ENCODE assay signal across 1 cellular context in the genomic region with DNA sequence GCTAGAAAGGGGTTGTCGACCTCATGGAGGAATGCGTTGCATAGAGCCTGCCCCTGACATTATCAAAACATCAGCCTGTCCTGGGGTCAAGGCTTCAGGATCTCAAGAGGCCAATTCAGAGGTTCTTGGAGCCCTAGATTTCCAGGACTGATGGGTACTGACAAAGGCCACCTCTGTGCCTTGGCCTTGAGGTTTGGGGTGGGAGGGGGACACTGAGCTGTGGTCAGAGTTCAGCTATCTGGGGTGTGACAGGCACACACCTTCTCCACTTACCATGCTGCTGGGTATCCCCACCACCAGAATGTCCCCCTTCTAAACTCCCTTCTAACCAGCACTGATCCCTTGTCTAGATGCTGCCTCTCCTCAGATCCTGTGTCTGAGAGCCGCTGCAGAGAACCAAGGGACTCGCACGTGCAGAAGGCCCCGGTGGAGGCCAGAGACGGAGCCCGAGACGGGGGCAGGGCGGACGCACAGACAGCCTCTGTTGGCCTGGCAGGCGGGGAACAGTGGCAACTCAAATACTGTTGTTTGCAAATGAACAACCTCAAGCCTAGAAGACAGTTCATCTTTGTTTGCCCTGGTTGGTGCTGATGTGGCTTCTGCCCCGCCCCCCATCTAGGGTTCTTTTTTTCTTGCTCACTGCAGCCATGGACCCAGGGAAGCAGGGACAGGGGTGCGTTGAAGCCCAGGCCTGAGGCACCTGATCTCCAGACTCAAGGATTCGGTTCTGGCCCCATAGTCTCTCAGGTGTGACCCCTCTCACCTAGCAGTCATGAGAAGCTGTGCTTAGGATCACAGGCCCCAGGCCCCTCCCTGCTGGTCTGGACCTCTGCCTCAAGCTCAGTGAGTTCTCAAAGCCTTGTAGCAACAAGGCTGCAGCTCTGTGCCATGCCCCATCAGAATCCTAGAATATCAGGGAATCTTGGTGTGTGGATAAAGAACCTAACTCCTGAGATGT.
TF ChIP-seq lines count a peak whose summit lies in the region.

No MANE protein-coding gene starts in this region.

TF ChIP-seq in HepG2, 621 proteins besides CTCF, POLR2A, EP300 and RAD21 (continued from another document and continues in another):
- TF ChIP-seq, protein P1, sequence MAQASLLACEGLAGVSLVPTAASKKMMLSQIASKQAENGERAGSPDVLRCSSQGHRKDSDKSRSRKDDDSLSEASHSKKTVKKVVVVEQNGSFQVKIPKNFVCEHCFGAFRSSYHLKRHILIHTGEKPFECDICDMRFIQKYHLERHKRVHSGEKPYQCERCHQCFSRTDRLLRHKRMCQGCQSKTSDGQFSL (CRISPR knock-in tag; IDR thresholded peaks at IDR 0.05) = 0 out of 2 replicates have a peak, but pooled peaks have one; percentile 70
- TF ChIP-seq U2AF1 (optimal IDR thresholded peaks at IDR 0.05; ENCODE audit: low read depth, low read length) (no peak), ZNF720 (CRISPR knock-in tag; IDR thresholded peaks at IDR 0.05) (no peak), ZEB1 (IDR thresholded peaks at IDR 0.05; ENCODE audit: insufficient replicate concordance, low read depth) (no peak), NR2F1 (CRISPR knock-in tag; IDR thresholded peaks at IDR 0.05) (peak in 1 of 2 experiments; percentile 45; a peak in 1 of 4 replicates), ZNF607 (CRISPR knock-in tag; IDR thresholded peaks at IDR 0.05; ENCODE audit: borderline replicate concordance) (no peak; the same call in 1 of the 2 replicates), GATA4 (IDR thresholded peaks at IDR 0.05; ENCODE audit: borderline replicate concordance, low read depth) (no peak), THAP11 (CRISPR knock-in tag; IDR thresholded peaks at IDR 0.05) (peak; percentile 52; the same call in 1 of the 2 replicates), ZNF441 (CRISPR knock-in tag; IDR thresholded peaks at IDR 0.05; ENCODE audit: borderline replicate concordance) (peak; percentile 55; the same call in 1 of the 2 replicates), ZNF564 (CRISPR knock-in tag; IDR thresholded peaks at IDR 0.05) (no peak), HES4 (CRISPR knock-in tag; IDR thresholded peaks at IDR 0.05; ENCODE audit: borderline replicate concordance) (no peak), TOPORS (CRISPR knock-in tag; IDR thresholded peaks at IDR 0.05) (peak; percentile 17; the same call in 1 of the 2 replicates), ZNF7 (CRISPR knock-in tag; IDR thresholded peaks at IDR 0.05) (no peak), FOXA1 (IDR thresholded peaks at IDR 0.05) (no peak), FOXA1 (CRISPR knock-in tag; IDR thresholded peaks at IDR 0.05) (peak; percentile 79), ZNF768 (CRISPR knock-in tag; IDR thresholded peaks at IDR 0.05) (peak; percentile 74; the same call in 1 of the 2 replicates), ZNF24 (IDR thresholded peaks at IDR 0.05) (no peak), GPN1 (CRISPR knock-in tag; IDR thresholded peaks at IDR 0.05; ENCODE audit: borderline replicate concordance) (no peak), PAX8 (CRISPR knock-in tag; IDR thresholded peaks at IDR 0.05; ENCODE audit: borderline replicate concordance) (no peak), ZNF790 (CRISPR knock-in tag; IDR thresholded peaks at IDR 0.05; ENCODE audit: borderline replicate concordance) (no peak), ZNF432 (CRISPR knock-in tag; IDR thresholded peaks at IDR 0.05; ENCODE audit: borderline replicate concordance) (no peak), HNRNPK (IDR thresholded peaks at IDR 0.05; ENCODE audit: low read depth, low read length, poor library complexity, severe bottlenecking) (no peak), SOX6 (IDR thresholded peaks at IDR 0.05) (no peak), SOX6 (CRISPR knock-in tag; IDR thresholded peaks at IDR 0.05) (peak; percentile 91), SMYD3 (CRISPR knock-in tag; IDR thresholded peaks at IDR 0.05) (no peak), NCOA2 (CRISPR knock-in tag; IDR thresholded peaks at IDR 0.05) (peak; percentile 56; the same call in 1 of the 2 replicates), ZNF83 (CRISPR knock-in tag; IDR thresholded peaks at IDR 0.05; ENCODE audit: borderline replicate concordance) (no peak), ZSCAN30 (CRISPR knock-in tag; IDR thresholded peaks at IDR 0.05) (no peak), BORCS8-MEF2B (CRISPR knock-in tag; IDR thresholded peaks at IDR 0.05) (0 out of 2 replicates have a peak, but pooled peaks have one; percentile 38), ZSCAN29 (CRISPR knock-in tag; conservative IDR thresholded peaks at IDR 0.05) (peak; percentile 63), SMAD1 (CRISPR knock-in tag; IDR thresholded peaks at IDR 0.05; ENCODE audit: borderline replicate concordance, low read depth) (no peak)
- TF ChIP-seq, protein P2, sequence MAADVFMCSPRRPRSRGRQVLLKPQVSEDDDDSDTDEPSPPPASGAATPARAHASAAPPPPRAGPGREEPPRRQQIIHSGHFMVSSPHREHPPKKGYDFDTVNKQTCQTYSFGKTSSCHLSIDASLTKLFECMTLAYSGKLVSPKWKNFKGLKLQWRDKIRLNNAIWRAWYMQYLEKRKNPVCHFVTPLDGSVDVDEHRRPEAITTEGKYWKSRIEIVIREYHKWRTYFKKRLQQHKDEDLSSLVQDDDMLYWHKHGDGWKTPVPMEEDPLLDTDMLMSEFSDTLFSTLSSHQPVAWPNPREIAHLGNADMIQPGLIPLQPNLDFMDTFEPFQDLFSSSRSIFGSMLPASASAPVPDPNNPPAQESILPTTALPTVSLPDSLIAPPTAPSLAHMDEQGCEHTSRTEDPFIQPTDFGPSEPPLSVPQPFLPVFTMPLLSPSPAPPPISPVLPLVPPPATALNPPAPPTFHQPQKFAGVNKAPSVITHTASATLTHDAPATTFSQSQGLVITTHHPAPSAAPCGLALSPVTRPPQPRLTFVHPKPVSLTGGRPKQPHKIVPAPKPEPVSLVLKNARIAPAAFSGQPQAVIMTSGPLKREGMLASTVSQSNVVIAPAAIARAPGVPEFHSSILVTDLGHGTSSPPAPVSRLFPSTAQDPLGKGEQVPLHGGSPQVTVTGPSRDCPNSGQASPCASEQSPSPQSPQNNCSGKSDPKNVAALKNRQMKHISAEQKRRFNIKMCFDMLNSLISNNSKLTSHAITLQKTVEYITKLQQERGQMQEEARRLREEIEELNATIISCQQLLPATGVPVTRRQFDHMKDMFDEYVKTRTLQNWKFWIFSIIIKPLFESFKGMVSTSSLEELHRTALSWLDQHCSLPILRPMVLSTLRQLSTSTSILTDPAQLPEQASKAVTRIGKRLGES (CRISPR knock-in tag; IDR thresholded peaks at IDR 0.05; ENCODE audit: borderline replicate concordance) = no peak
- TF ChIP-seq, protein P3, sequence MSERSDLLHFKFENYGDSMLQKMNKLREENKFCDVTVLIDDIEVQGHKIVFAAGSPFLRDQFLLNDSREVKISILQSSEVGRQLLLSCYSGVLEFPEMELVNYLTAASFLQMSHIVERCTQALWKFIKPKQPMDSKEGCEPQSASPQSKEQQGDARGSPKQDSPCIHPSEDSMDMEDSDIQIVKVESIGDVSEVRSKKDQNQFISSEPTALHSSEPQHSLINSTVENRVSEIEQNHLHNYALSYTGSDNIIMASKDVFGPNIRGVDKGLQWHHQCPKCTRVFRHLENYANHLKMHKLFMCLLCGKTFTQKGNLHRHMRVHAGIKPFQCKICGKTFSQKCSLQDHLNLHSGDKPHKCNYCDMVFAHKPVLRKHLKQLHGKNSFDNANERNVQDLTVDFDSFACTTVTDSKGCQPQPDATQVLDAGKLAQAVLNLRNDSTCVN (CRISPR knock-in tag; IDR thresholded peaks at IDR 0.05; ENCODE audit: borderline replicate concordance) = no peak; the same call in 1 of the 2 replicates
- TF ChIP-seq, protein P4, sequence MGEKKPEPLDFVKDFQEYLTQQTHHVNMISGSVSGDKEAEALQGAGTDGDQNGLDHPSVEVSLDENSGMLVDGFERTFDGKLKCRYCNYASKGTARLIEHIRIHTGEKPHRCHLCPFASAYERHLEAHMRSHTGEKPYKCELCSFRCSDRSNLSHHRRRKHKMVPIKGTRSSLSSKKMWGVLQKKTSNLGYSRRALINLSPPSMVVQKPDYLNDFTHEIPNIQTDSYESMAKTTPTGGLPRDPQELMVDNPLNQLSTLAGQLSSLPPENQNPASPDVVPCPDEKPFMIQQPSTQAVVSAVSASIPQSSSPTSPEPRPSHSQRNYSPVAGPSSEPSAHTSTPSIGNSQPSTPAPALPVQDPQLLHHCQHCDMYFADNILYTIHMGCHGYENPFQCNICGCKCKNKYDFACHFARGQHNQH (CRISPR knock-in tag; IDR thresholded peaks at IDR 0.05) = peak; percentile 71
- TF ChIP-seq, protein P5, sequence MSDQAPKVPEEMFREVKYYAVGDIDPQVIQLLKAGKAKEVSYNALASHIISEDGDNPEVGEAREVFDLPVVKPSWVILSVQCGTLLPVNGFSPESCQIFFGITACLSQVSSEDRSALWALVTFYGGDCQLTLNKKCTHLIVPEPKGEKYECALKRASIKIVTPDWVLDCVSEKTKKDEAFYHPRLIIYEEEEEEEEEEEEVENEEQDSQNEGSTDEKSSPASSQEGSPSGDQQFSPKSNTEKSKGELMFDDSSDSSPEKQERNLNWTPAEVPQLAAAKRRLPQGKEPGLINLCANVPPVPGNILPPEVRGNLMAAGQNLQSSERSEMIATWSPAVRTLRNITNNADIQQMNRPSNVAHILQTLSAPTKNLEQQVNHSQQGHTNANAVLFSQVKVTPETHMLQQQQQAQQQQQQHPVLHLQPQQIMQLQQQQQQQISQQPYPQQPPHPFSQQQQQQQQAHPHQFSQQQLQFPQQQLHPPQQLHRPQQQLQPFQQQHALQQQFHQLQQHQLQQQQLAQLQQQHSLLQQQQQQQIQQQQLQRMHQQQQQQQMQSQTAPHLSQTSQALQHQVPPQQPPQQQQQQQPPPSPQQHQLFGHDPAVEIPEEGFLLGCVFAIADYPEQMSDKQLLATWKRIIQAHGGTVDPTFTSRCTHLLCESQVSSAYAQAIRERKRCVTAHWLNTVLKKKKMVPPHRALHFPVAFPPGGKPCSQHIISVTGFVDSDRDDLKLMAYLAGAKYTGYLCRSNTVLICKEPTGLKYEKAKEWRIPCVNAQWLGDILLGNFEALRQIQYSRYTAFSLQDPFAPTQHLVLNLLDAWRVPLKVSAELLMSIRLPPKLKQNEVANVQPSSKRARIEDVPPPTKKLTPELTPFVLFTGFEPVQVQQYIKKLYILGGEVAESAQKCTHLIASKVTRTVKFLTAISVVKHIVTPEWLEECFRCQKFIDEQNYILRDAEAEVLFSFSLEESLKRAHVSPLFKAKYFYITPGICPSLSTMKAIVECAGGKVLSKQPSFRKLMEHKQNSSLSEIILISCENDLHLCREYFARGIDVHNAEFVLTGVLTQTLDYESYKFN (CRISPR knock-in tag; conservative IDR thresholded peaks at IDR 0.05) = peak; percentile 74
- TF ChIP-seq, protein P6, sequence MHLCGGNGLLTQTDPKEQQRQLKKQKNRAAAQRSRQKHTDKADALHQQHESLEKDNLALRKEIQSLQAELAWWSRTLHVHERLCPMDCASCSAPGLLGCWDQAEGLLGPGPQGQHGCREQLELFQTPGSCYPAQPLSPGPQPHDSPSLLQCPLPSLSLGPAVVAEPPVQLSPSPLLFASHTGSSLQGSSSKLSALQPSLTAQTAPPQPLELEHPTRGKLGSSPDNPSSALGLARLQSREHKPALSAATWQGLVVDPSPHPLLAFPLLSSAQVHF (CRISPR knock-in tag; IDR thresholded peaks at IDR 0.05) = no peak
- TF ChIP-seq, protein P7, sequence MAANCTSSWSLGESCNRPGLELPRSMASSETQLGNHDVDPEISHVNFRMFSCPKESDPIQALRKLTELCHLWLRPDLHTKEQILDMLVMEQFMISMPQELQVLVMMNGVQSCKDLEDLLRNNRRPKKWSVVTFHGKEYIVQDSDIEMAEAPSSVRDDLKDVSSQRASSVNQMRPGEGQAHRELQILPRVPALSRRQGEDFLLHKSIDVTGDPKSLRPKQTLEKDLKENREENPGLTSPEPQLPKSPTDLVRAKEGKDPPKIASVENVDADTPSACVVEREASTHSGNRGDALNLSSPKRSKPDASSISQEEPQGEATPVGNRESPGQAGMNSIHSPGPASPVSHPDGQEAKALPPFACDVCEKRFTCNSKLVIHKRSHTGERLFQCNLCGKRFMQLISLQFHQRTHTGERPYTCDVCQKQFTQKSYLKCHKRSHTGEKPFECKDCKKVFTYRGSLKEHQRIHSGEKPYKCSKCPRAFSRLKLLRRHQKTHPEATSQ (CRISPR knock-in tag; IDR thresholded peaks at IDR 0.05; ENCODE audit: borderline replicate concordance) = no peak
- TF ChIP-seq, protein P8, sequence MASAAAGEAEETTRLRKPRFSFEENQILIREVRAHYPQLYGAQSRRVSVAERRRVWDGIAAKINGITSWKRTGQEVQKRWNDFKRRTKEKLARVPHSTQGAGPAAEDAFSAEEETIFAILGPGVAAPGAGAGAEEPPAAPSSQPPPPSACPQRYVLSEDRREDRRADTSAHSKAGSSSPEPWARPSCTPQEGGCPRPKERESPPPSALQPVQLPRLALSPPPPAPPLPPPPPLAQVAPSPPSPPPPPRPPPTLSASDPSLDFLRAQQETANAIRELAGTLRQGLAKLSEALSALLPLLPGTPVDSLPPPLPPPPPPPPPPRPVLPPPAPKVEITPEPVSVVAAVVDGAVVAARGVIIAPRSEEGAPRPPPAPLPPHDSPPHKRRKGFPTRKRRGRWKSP (CRISPR knock-in tag; IDR thresholded peaks at IDR 0.05) = no peak
- TF ChIP-seq, protein P9, sequence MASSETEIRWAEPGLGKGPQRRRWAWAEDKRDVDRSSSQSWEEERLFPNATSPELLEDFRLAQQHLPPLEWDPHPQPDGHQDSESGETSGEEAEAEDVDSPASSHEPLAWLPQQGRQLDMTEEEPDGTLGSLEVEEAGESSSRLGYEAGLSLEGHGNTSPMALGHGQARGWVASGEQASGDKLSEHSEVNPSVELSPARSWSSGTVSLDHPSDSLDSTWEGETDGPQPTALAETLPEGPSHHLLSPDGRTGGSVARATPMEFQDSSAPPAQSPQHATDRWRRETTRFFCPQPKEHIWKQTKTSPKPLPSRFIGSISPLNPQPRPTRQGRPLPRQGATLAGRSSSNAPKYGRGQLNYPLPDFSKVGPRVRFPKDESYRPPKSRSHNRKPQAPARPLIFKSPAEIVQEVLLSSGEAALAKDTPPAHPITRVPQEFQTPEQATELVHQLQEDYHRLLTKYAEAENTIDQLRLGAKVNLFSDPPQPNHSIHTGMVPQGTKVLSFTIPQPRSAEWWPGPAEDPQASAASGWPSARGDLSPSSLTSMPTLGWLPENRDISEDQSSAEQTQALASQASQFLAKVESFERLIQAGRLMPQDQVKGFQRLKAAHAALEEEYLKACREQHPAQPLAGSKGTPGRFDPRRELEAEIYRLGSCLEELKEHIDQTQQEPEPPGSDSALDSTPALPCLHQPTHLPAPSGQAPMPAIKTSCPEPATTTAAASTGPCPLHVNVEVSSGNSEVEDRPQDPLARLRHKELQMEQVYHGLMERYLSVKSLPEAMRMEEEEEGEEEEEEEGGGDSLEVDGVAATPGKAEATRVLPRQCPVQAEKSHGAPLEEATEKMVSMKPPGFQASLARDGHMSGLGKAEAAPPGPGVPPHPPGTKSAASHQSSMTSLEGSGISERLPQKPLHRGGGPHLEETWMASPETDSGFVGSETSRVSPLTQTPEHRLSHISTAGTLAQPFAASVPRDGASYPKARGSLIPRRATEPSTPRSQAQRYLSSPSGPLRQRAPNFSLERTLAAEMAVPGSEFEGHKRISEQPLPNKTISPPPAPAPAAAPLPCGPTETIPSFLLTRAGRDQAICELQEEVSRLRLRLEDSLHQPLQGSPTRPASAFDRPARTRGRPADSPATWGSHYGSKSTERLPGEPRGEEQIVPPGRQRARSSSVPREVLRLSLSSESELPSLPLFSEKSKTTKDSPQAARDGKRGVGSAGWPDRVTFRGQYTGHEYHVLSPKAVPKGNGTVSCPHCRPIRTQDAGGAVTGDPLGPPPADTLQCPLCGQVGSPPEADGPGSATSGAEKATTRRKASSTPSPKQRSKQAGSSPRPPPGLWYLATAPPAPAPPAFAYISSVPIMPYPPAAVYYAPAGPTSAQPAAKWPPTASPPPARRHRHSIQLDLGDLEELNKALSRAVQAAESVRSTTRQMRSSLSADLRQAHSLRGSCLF (CRISPR knock-in tag; IDR thresholded peaks at IDR 0.05; ENCODE audit: borderline replicate concordance) = peak; percentile 46; the same call in 1 of the 2 replicates
- TF ChIP-seq, protein P10, sequence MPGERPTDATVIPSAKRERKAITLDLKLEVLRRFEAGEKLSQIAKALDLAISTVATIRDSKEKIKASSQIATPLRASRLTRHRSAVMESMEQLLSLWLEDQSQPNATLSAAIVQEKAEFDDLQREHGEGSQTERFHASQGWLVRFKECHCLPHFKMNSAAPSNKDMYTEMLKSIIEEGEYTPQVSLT (CRISPR knock-in tag; IDR thresholded peaks at IDR 0.05; ENCODE audit: borderline replicate concordance, low read depth) = no peak
